In the genomic region with DNA sequence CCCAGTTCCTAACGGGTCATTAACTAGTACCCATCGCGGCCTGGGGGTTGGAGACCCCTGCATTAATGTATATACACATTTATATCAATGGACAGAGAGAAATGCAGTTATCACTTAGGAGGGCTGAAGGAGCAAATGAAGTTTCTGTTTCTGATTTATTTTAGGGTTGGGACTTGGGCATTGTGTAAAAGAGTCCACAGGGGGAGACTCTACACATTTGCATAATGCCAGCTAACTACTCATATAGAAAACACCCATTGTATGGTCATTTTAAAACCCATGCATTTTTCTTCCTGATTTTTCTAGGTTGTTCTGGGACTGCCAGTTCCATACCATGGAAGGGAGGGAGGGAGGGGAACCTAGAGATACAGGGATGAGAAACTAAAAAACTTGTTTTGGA, we compare ENCODE assay signal across 35 cellular contexts. TPM values are rescaled to one million over a fixed set of nuclear protein-coding genes. Genes with fewer than 3 reads are reported as not detected.
DNase-seq lines count a peak whose midpoint lies in the region; ATAC-seq and TF ChIP-seq lines count a peak whose summit lies in the region.
"Had no signal": no experiment of that assay in that cellular context is flagged by ENCODE, and none has a peak within 500 bp of the region (broad histone marks: within the 10 kb centered on the region; RNA-seq: fewer than 3 reads in every experiment).

No MANE protein-coding gene starts in this region.

- no peak overlapping the region for H3K4me3 ChIP-seq in mesendoderm (ENCODE audit: low read length)
- H3K4me3 ChIP-seq: cardiac muscle cell, neural progenitor cell, sigmoid colon, SK-N-MC had no signal

- no peak overlapping the region for H3K23ac ChIP-seq in mesendoderm (ENCODE audit: low read length)

- H2BK15ac ChIP-seq in mesendoderm (replicated peaks; ENCODE audit: low read depth), result no peak overlapping the region

- H4K8ac ChIP-seq in mesendoderm (ENCODE audit: low read depth, low read length), result no peak overlapping the region

- no peaks in the 10 kb centered on the region for H3K27me3 Mint-ChIP-seq in T-cell
- H3K27me3 Mint-ChIP-seq: activated CD4-positive, alpha-beta memory T cell treated with anti-CD3 and anti-CD28 coated beads, Interleukin-2, amount 10 ng/mL, durations not matched to agents 7 days and 5 days; activated naive CD8-positive, alpha-beta T cell; T-helper 17 cell; type B pancreatic cell had no signal

- TF ChIP-seq POLR2A in erythroblast (IDR thresholded peaks at IDR 0.05; ENCODE audit: low read length), result no peak

- H2BK120ac ChIP-seq in mesendoderm (ENCODE audit: low read depth, low read length), result no peak overlapping the region

- no peaks in the 10 kb centered on the region for H3K79me1 ChIP-seq in mesendoderm (ENCODE audit: low read length)

- no peak overlapping the region for H2AK5ac ChIP-seq in mesendoderm (ENCODE audit: low read length)

- no peak overlapping the region for H3K4ac ChIP-seq in mesendoderm (ENCODE audit: low read depth, low read length)

- H3K4me1 ChIP-seq in mesendoderm (ENCODE audit: control insufficient read depth, low read depth, low read length), result no peaks in the 10 kb centered on the region
- H3K4me1 ChIP-seq: foreskin keratinocyte, neural progenitor cell had no signal

- H3K9me3 Mint-ChIP-seq in T-cell, result no peaks in the 10 kb centered on the region
- H3K9me3 Mint-ChIP-seq: activated CD4-positive, alpha-beta memory T cell treated with anti-CD3 and anti-CD28 coated beads, Interleukin-2, amount 10 ng/mL, durations not matched to agents 7 days and 5 days; activated T-helper 2 cell treated with anti-CD3 and anti-CD28 coated beads, Interferon-gamma antibody, Interleukin-2, Interleukin-4, amounts not matched to agents 10 μg/mL and 5 μg/mL and 100 μg/mL, durations not matched to agents 14 hours and 24 hours and 36 hours; neural progenitor cell; stimulated activated effector memory CD8-positive, alpha-beta T cell treated with anti-CD3 and anti-CD28 coated beads, Interleukin-12 subunit alpha, Interleukin-12 subunit beta, amount 100 ng/mL, for 72 hours; type B pancreatic cell had no signal

- H3K18ac ChIP-seq in mesendoderm (ENCODE audit: low read length), result no peak overlapping the region

- H2BK5ac ChIP-seq in mesendoderm (ENCODE audit: low read length), result no peak overlapping the region

- no peak overlapping the region for H3K27ac Mint-ChIP-seq in T-cell
- H3K27ac Mint-ChIP-seq: activated CD4-positive, alpha-beta memory T cell treated with anti-CD3 and anti-CD28 coated beads, Interleukin-2, amount 10 ng/mL, durations not matched to agents 7 days and 5 days; activated naive CD8-positive, alpha-beta T cell; activated T-helper 2 cell treated with anti-CD3 and anti-CD28 coated beads, Interferon-gamma antibody, Interleukin-2, Interleukin-4, amounts not matched to agents 10 μg/mL and 5 μg/mL and 100 μg/mL, durations not matched to agents 14 hours and 24 hours and 36 hours; neural progenitor cell; stimulated activated effector memory CD8-positive, alpha-beta T cell treated with anti-CD3 and anti-CD28 coated beads, Interleukin-12 subunit alpha, Interleukin-12 subunit beta, amount 100 ng/mL, for 72 hours; T-helper 17 cell; type B pancreatic cell had no signal

- no peak overlapping the region for H3K9ac ChIP-seq in mesendoderm (ENCODE audit: low read length)
- H3K9ac ChIP-seq: neural progenitor cell had no signal

- H3K27ac ChIP-seq in mesendoderm (ENCODE audit: low read depth, low read length), result no peak overlapping the region
- H3K27ac ChIP-seq: cardiac muscle cell, foreskin keratinocyte, neural progenitor cell, sigmoid colon, SK-N-MC had no signal

- H3K36me3 ChIP-seq in mesendoderm (ENCODE audit: control insufficient read depth, insufficient read depth, low read length), result peaks cover 2% of the 10 kb centered on the region
- H3K36me3 ChIP-seq: neural progenitor cell had no signal

- peak; percentile 54 for ATAC-seq in GM18517 (IDR thresholded peaks at IDR 0.05; ENCODE audit: unreplicated experiment)
- peak; percentile 60 for ATAC-seq in GM19452 (IDR thresholded peaks at IDR 0.05; ENCODE audit: unreplicated experiment)
- ATAC-seq in HG02588 (IDR thresholded peaks at IDR 0.05; ENCODE audit: unreplicated experiment), result peak; percentile 51
- peak; percentile 66 for ATAC-seq in HG03378 (IDR thresholded peaks at IDR 0.05; ENCODE audit: unreplicated experiment)
- ATAC-seq in T-cell (replicated peaks in 1 of 4), result no peak
- ATAC-seq: esophagus mucosa; foreskin keratinocyte; left colon; stimulated activated effector memory CD8-positive, alpha-beta T cell treated with anti-CD3 and anti-CD28 coated beads, Interleukin-12 subunit alpha, Interleukin-12 subunit beta, amount 100 ng/mL, for 72 hours; T-helper 17 cell had no signal

- H3K56ac ChIP-seq in mesendoderm (ENCODE audit: low read length), result no peak overlapping the region

- CTCF ChIA-PET in T-cell (lab: Charles Lee), result no interaction called here

- H3K27me3 ChIP-seq in mesendoderm (ENCODE audit: insufficient read depth, low read length, poor library complexity), result no peaks in the 10 kb centered on the region
- H3K27me3 ChIP-seq: cardiac muscle cell, foreskin keratinocyte, neural progenitor cell, sigmoid colon had no signal

- peaks cover 30% of the 10 kb centered on the region for H3K36me3 Mint-ChIP-seq in T-cell

- no peak overlapping the region for H4K5ac ChIP-seq in mesendoderm (ENCODE audit: low read length)

- H3K4me3 Mint-ChIP-seq in T-cell, result no peak overlapping the region
- H3K4me3 Mint-ChIP-seq: activated CD4-positive, alpha-beta memory T cell treated with anti-CD3 and anti-CD28 coated beads, Interleukin-2, amount 10 ng/mL, durations not matched to agents 7 days and 5 days; activated naive CD8-positive, alpha-beta T cell; neural progenitor cell; stimulated activated effector memory CD8-positive, alpha-beta T cell treated with anti-CD3 and anti-CD28 coated beads, Interleukin-12 subunit alpha, Interleukin-12 subunit beta, amount 100 ng/mL, for 72 hours; T-helper 17 cell; type B pancreatic cell had no signal

- WGBS in mesendoderm (ENCODE audit: extremely low coverage, insufficient coverage, low lambda C conversion rate), result no CpG with 5 or more reads among the region's 3 CpGs

- no peak overlapping the region for H3K4me2 ChIP-seq in mesendoderm (ENCODE audit: low read length)
- H3K4me2 ChIP-seq: neural progenitor cell had no signal

- POLR2A ChIA-PET in T-cell (lab: Charles Lee), result no interaction called here

- DNase-seq in SW480 (ENCODE audit: low spot score) (no peak), T-cell (no peak), erythroblast (lab: John Stamatoyannopoulos, UW) (no peak), mesendoderm (no peak)
- DNase-seq: activated CD4-positive, alpha-beta memory T cell treated with anti-CD3 and anti-CD28 coated beads, Interleukin-2, amount 10 ng/mL, durations not matched to agents 7 days and 5 days; activated CD4-positive, alpha-beta T cell treated with anti-CD3 and anti-CD28 coated beads for 1 hour; activated CD8-positive, alpha-beta memory T cell treated with anti-CD3 and anti-CD28 coated beads, Interleukin-2, amount 50 U/mL, for 48 hours; anterior cingulate cortex; cortex of kidney; DMS53; foreskin keratinocyte; IMR-90; left colon; mesenchymal stem cell; NCI-H1048; NCI-H1694; NCI-H510A; posterior cingulate gyrus; sigmoid colon; stimulated activated CD4-positive, alpha-beta T cell treated with anti-CD3 and anti-CD28 coated beads, Interleukin-4, amount 100 ng/mL, for 24 hours; substantia nigra; T-helper 17 cell had no signal

- H3K4me1 Mint-ChIP-seq in T-cell, result no peaks in the 10 kb centered on the region
- H3K4me1 Mint-ChIP-seq: activated CD4-positive, alpha-beta memory T cell treated with anti-CD3 and anti-CD28 coated beads, Interleukin-2, amount 10 ng/mL, durations not matched to agents 7 days and 5 days; neural progenitor cell; stimulated activated effector memory CD8-positive, alpha-beta T cell treated with anti-CD3 and anti-CD28 coated beads, Interleukin-12 subunit alpha, Interleukin-12 subunit beta, amount 100 ng/mL, for 72 hours had no signal

- no peaks in the 10 kb centered on the region for H3K79me2 ChIP-seq in mesendoderm (ENCODE audit: control insufficient read depth, insufficient read depth, low read length)

RNA-seq across cellular contexts. Expression of a gene that starts 23.5 kb away (rescaled TPM):
- 10 to 100 TPM; 34.0 to 43.2 (median 38.2) TPM for total RNA-seq in T-cell
- polyA plus RNA-seq in mesendoderm (2013, experiment 1 of 2), result 146 TPM
- 144 TPM for polyA plus RNA-seq in mesendoderm (2013, experiment 2 of 2)

RNA-seq across cellular contexts. Expression of a gene that starts 23.8 kb away (rescaled TPM):
- total RNA-seq in T-cell, result 10 to 100 TPM; 28.9 to 39.2 (median 35.5) TPM
- 31.6 TPM for polyA plus RNA-seq in mesendoderm (2013, experiment 1 of 2)
- 32.5 TPM for polyA plus RNA-seq in mesendoderm (2013, experiment 2 of 2)

RNA-seq across cellular contexts. Expression of a gene that starts 34.2 kb away (rescaled TPM):
- total RNA-seq in T-cell, result 10 to 100 TPM in 3 of 5 donors, 1 to 10 TPM in 2; 6.9 to 13.4 (median 10.7) TPM
- polyA plus RNA-seq in mesendoderm (2013, experiment 1 of 2), result 8.4 TPM
- polyA plus RNA-seq in mesendoderm (2013, experiment 2 of 2), result 8.0 TPM

RNA-seq across cellular contexts. Expression of a gene that starts 49.5 kb away (rescaled TPM):
- total RNA-seq in T-cell, result 1 to 10 TPM in 4 of 5 donors, not detected in 1; 1.3 to 3.3 (median 2.2) TPM
- polyA plus RNA-seq in mesendoderm (2013, experiment 1 of 2), result 0.39 TPM
- 0.66 TPM for polyA plus RNA-seq in mesendoderm (2013, experiment 2 of 2)
- total RNA-seq: activated T-helper 2 cell treated with anti-CD3 and anti-CD28 coated beads, Interferon-gamma antibody, Interleukin-2, Interleukin-4, amounts not matched to agents 10 μg/mL and 5 μg/mL and 100 μg/mL, durations not matched to agents 14 hours and 24 hours and 36 hours; H1 had no signal

Comparison
In these comparisons a context has a peak if more than half of its experiments do, and no peak if none do; other contexts are left out.
1. ATAC-seq: peak in GM18517 (single experiment), GM19452 (single experiment), HG02588 (single experiment) and HG03378 (single experiment); none in T-cell (0 of 4).